ENCODE assay signal across 12 cellular contexts in genomic region chrX:135572436-135572835, GRCh38. TPM values are rescaled to one million over a fixed set of nuclear protein-coding genes. Genes with fewer than 3 reads are reported as not detected.
A peak's percentile ranks its signal among the peaks of the same experiment; 100 is the strongest.
DNase-seq lines count a peak whose midpoint lies in the region; ATAC-seq and TF ChIP-seq lines count a peak whose summit lies in the region.
"Had no signal": no experiment of that assay in that cellular context is flagged by ENCODE, and none has a peak within 500 bp of the region (broad histone marks: within the 10 kb centered on the region; RNA-seq: fewer than 3 reads in every experiment).

No MANE protein-coding gene starts in this region.

- H2AFZ ChIP-seq in hepatocyte = no peak overlapping the region

- H3K27ac ChIP-seq in A673 (ENCODE audit: low read depth, low read length, poor library complexity, severe bottlenecking) = no peak overlapping the region
- no peak overlapping the region for H3K27ac ChIP-seq in VCaP
- H3K27ac ChIP-seq in hepatocyte = no peak overlapping the region
- H3K27ac ChIP-seq: suprapubic skin had no signal

- TF ChIP-seq CTCF in A673 (conservative IDR thresholded peaks at IDR 0.05; ENCODE audit: low read depth, low read length) (peak; percentile 62), VCaP (conservative IDR thresholded peaks at IDR 0.05) (peak; percentile 66), hepatocyte (IDR thresholded peaks at IDR 0.05; ENCODE audit: poor library complexity) (peak; percentile 42)

- no peak for ATAC-seq in GM18517 (IDR thresholded peaks at IDR 0.05; ENCODE audit: unreplicated experiment)
- ATAC-seq: T-cell had no signal

- DNase-seq in A673 (ENCODE audit: low spot score) (no peak), GM03348 (ENCODE audit: low spot score) (peak; percentile 8), hepatocyte (ENCODE audit: low spot score) (no peak), T1000 (lab: John Stamatoyannopoulos, UW) (no peak), hepatic stellate cell (ENCODE audit: low spot score) (no peak), NCI-H2227 (lab: John Stamatoyannopoulos, UW; ENCODE audit: unreplicated experiment) (no peak)
- DNase-seq: hypothalamus; stimulated activated CD4-positive, alpha-beta T cell treated with anti-CD3 and anti-CD28 coated beads, Interleukin-4, amount 100 ng/mL, for 1 hour; T-cell had no signal

- intact Hi-C loops in A673 (cut with micrococcal nuclease; ENCODE audit: unreplicated experiment) = no loop called here

- no peaks in the 10 kb centered on the region for H3K9me2 ChIP-seq in hepatocyte (replicated peaks; ENCODE audit: insufficient read depth)

- H3K4me1 ChIP-seq in A673 (ENCODE audit: insufficient read depth, low read length, poor library complexity, severe bottlenecking) (no peaks in the 10 kb centered on the region), hepatocyte (ENCODE audit: insufficient read depth) (no peaks in the 10 kb centered on the region)
- H3K4me1 ChIP-seq: suprapubic skin had no signal

- WGBS in hepatocyte (ENCODE audit: low lambda C conversion rate, missing lambda C conversion rate) = 67% methylated on average over 2 of the region's 2 CpGs

- H3K27me3 ChIP-seq in A673 (replicated peaks; ENCODE audit: insufficient read depth, low read depth, low read length, poor library complexity) (no peaks in the 10 kb centered on the region), hepatocyte (no peaks in the 10 kb centered on the region)
- H3K27me3 ChIP-seq: suprapubic skin had no signal

- H3K4me3 ChIP-seq in A673 (ENCODE audit: low read depth, low read length, poor library complexity, severe bottlenecking) (no peak overlapping the region), hepatocyte (no peak overlapping the region)
- H3K4me3 ChIP-seq: suprapubic skin had no signal

- no peaks in the 10 kb centered on the region for H3K36me3 ChIP-seq in A673 (ENCODE audit: insufficient read depth, low read length, poor library complexity, severe bottlenecking)
- H3K36me3 ChIP-seq in hepatocyte (replicated peaks; ENCODE audit: insufficient read depth, low read depth) = no peaks in the 10 kb centered on the region

- no peaks in the 10 kb centered on the region for H4K20me1 ChIP-seq in hepatocyte (ENCODE audit: insufficient read depth, poor library complexity, severe bottlenecking)

- H3K9me3 ChIP-seq in A673 (ENCODE audit: low read depth, low read length, poor library complexity, severe bottlenecking) = no peaks in the 10 kb centered on the region
- no peaks in the 10 kb centered on the region for H3K9me3 ChIP-seq in hepatocyte (ENCODE audit: low read depth)
- H3K9me3 ChIP-seq: suprapubic skin had no signal

- H3K79me2 ChIP-seq in hepatocyte = no peaks in the 10 kb centered on the region

- CTCF ChIA-PET in A673 (lab: Charles Lee) = no interaction called here

- POLR2A ChIA-PET in A673 (lab: Charles Lee; ENCODE audit: low non-redundant PET) = no interaction called here

- BruUV-seq in A673 (replicated peaks; lab: Mats Ljungman, UMichigan) = no TSS peak

- H3K4me2 ChIP-seq in hepatocyte = no peak overlapping the region

RNA-seq across cellular contexts. Expression of gene INTS6L, which starts 52.0 kb away (rescaled TPM):
- total RNA-seq in A673 (2021) = 11.7 and 14.4 TPM in 2 replicates
- total RNA-seq in hepatocyte = 12.3 and 17.3 TPM in 2 replicates
- polyA plus RNA-seq in hepatocyte = 8.1 and 9.2 TPM in 2 replicates
